Comparison of ENCODE assay signal across 1 cellular context in genomic region chrX:154369453-154370299, GRCh38.
A peak's percentile ranks its signal among the peaks of the same experiment; 100 is the strongest.
TF ChIP-seq lines count a peak whose summit lies in the region.

No MANE protein-coding gene starts in this region.

TF ChIP-seq in A549, 52 proteins besides CTCF, POLR2A, EP300 and RAD21 (continued from another document):
- TF ChIP-seq ZFP36 (IDR thresholded peaks at IDR 0.05; ENCODE audit: borderline replicate concordance, partially characterized antibody) = peak; percentile 77
- no peak for TF ChIP-seq MAFK (IDR thresholded peaks at IDR 0.05; ENCODE audit: partially characterized antibody)
